In genomic region chr5:68484307-68485068, GRCh38 we compare ENCODE assay signal across 1 cellular context.
TF ChIP-seq lines count a peak whose summit lies in the region.

No MANE protein-coding gene starts in this region.

TF ChIP-seq in GM23338, 12 proteins besides CTCF, POLR2A, EP300 and RAD21 (continued from another document):
- TF ChIP-seq ZNF462 (CRISPR knock-in tag; IDR thresholded peaks at IDR 0.05) = no peak
- TF ChIP-seq ETS1 (IDR thresholded peaks at IDR 0.05) = no peak
- no peak for TF ChIP-seq ZNF331 (CRISPR knock-in tag; IDR thresholded peaks at IDR 0.05; ENCODE audit: low read depth)
- no peak for TF ChIP-seq EZH2 (IDR thresholded peaks at IDR 0.05; ENCODE audit: low read depth, unreplicated experiment)
- no peak for TF ChIP-seq POLR2AphosphoS5 (IDR thresholded peaks at IDR 0.05; ENCODE audit: low read depth)
- TF ChIP-seq STAT1 (IDR thresholded peaks at IDR 0.05; ENCODE audit: unreplicated experiment) = no peak
- TF ChIP-seq ZNF114 (CRISPR knock-in tag; IDR thresholded peaks at IDR 0.05) = no peak
- TF ChIP-seq EZH2phosphoT487 (IDR thresholded peaks at IDR 0.05; ENCODE audit: unreplicated experiment) = no peak
